21 cellular contexts compared by ENCODE assay signal in genomic region chrY:19410980-19411766, GRCh38.
"Had no signal": no experiment of that assay in that cellular context is flagged by ENCODE, and none has a peak within 500 bp of the region (broad histone marks: within the 10 kb centered on the region; RNA-seq: fewer than 3 reads in every experiment).

No MANE protein-coding gene starts in this region.

- DNase-seq: activated CD4-positive, alpha-beta T cell treated with anti-CD3 and anti-CD28 coated beads, Interleukin-2, amount 10 ng/mL, durations not matched to agents 7 days and 5 days; activated CD8-positive, alpha-beta T cell treated with anti-CD3 and anti-CD28 coated beads, Interleukin-2, amount 10 ng/mL, durations not matched to agents 7 days and 5 days; activated naive CD4-positive, alpha-beta T cell treated with anti-CD3 and anti-CD28 coated beads for 36 hours; activated T-cell treated with anti-CD3 and anti-CD28 coated beads, Interleukin-2, amount 50 U/mL, for 4 hours; body of pancreas; effector memory CD8-positive, alpha-beta T cell; foreskin melanocyte; heart left ventricle; kidney glomerular epithelial cell; left ventricle myocardium superior; mucosa of descending colon; naive thymus-derived CD4-positive, alpha-beta T cell; right cardiac atrium; small intestine; stimulated activated CD4-positive, alpha-beta T cell treated with anti-CD3 and anti-CD28 coated beads, Interleukin-15, amount 100 ng/mL, for 24 hours; stimulated activated CD4-positive, alpha-beta T cell treated with anti-CD3 and anti-CD28 coated beads, Interleukin-2, amount 100 ng/mL, for 48 hours; T1000 had no signal

- H3K4me3 ChIP-seq: body of pancreas, heart left ventricle, mucosa of descending colon, neural progenitor cell had no signal

- FAIRE-seq: small intestine had no signal

- H3K27ac Mint-ChIP-seq: activated CD4-positive, alpha-beta T cell treated with anti-CD3 and anti-CD28 coated beads, Interleukin-2, amount 10 ng/mL, durations not matched to agents 7 days and 5 days; activated CD8-positive, alpha-beta T cell treated with anti-CD3 and anti-CD28 coated beads, Interleukin-2, amount 10 ng/mL, durations not matched to agents 7 days and 5 days; activated naive CD4-positive, alpha-beta T cell treated with anti-CD3 and anti-CD28 coated beads for 36 hours; effector memory CD8-positive, alpha-beta T cell; memory B cell; naive thymus-derived CD4-positive, alpha-beta T cell; neural progenitor cell; progenitor cell of endocrine pancreas; stimulated activated memory B cell treated with anti-CD40 and anti-IgM and Interleukin-4, amounts not matched to agents 10 μg/mL and 1 μg/mL and 100 μg/mL, for 72 hours had no signal

- H3K9me3 ChIP-seq: body of pancreas, heart left ventricle, mucosa of descending colon had no signal

- H3K4me1 ChIP-seq: body of pancreas, heart left ventricle, neural progenitor cell had no signal

- H3K9me3 Mint-ChIP-seq: activated CD4-positive, alpha-beta T cell treated with anti-CD3 and anti-CD28 coated beads, Interleukin-2, amount 10 ng/mL, durations not matched to agents 7 days and 5 days; activated T-cell treated with anti-CD3 and anti-CD28 coated beads, Interleukin-2, amount 50 U/mL, for 4 hours; memory B cell; naive thymus-derived CD4-positive, alpha-beta T cell; neural progenitor cell; stimulated activated memory B cell treated with anti-CD40 and anti-IgM and Interleukin-4, amounts not matched to agents 10 μg/mL and 1 μg/mL and 100 μg/mL, for 72 hours had no signal

- H3K27me3 ChIP-seq: body of pancreas, heart left ventricle, neural progenitor cell had no signal

- H3K36me3 ChIP-seq: heart left ventricle, neural progenitor cell had no signal

- H3K9ac ChIP-seq: neural progenitor cell had no signal

- H3K4me1 Mint-ChIP-seq: memory B cell; neural progenitor cell; stimulated activated memory B cell treated with anti-CD40 and anti-IgM and Interleukin-4, amounts not matched to agents 10 μg/mL and 1 μg/mL and 100 μg/mL, for 72 hours had no signal

- H3K36me3 Mint-ChIP-seq: memory B cell; naive thymus-derived CD4-positive, alpha-beta T cell; neural progenitor cell; stimulated activated memory B cell treated with anti-CD40 and anti-IgM and Interleukin-4, amounts not matched to agents 10 μg/mL and 1 μg/mL and 100 μg/mL, for 72 hours had no signal

- H3K27ac ChIP-seq: body of pancreas, heart left ventricle, neural progenitor cell had no signal

- ATAC-seq: activated CD8-positive, alpha-beta T cell treated with anti-CD3 and anti-CD28 coated beads, Interleukin-2, amount 10 ng/mL, durations not matched to agents 7 days and 5 days; activated T-cell treated with anti-CD3 and anti-CD28 coated beads, Interleukin-2, amount 50 U/mL, for 4 hours; body of pancreas; effector memory CD8-positive, alpha-beta T cell; heart left ventricle; left ventricle myocardium superior; mucosa of descending colon; naive thymus-derived CD4-positive, alpha-beta T cell; right cardiac atrium; stimulated activated memory B cell treated with anti-CD40 and anti-IgM and Interleukin-4, amounts not matched to agents 10 μg/mL and 1 μg/mL and 100 μg/mL, for 72 hours had no signal

- H3K4me3 Mint-ChIP-seq: activated CD4-positive, alpha-beta T cell treated with anti-CD3 and anti-CD28 coated beads, Interleukin-2, amount 10 ng/mL, durations not matched to agents 7 days and 5 days; activated CD8-positive, alpha-beta T cell treated with anti-CD3 and anti-CD28 coated beads, Interleukin-2, amount 10 ng/mL, durations not matched to agents 7 days and 5 days; activated naive CD4-positive, alpha-beta T cell treated with anti-CD3 and anti-CD28 coated beads for 36 hours; activated T-cell treated with anti-CD3 and anti-CD28 coated beads, Interleukin-2, amount 50 U/mL, for 4 hours; effector memory CD8-positive, alpha-beta T cell; memory B cell; naive thymus-derived CD4-positive, alpha-beta T cell; neural progenitor cell; stimulated activated memory B cell treated with anti-CD40 and anti-IgM and Interleukin-4, amounts not matched to agents 10 μg/mL and 1 μg/mL and 100 μg/mL, for 72 hours had no signal
